Comparison of ENCODE assay signal across 18 cellular contexts in genomic region chr14:51474854-51475253, GRCh38.
"Had no signal": no experiment of that assay in that cellular context is flagged by ENCODE, and none has a peak within 500 bp of the region (broad histone marks: within the 10 kb centered on the region; RNA-seq: fewer than 3 reads in every experiment).

No MANE protein-coding gene starts in this region.

- DNase-seq: effector CD4-positive, alpha-beta T cell; endodermal cell; foreskin melanocyte; head of caudate nucleus; left colon; mucosa of descending colon; naive thymus-derived CD8-positive, alpha-beta T cell; posterior cingulate gyrus; stimulated activated CD4-positive, alpha-beta T cell treated with anti-CD3 and anti-CD28 coated beads, Interleukin-12 subunit alpha, Interleukin-12 subunit beta, amount 100 ng/mL, for 4 hours; stimulated activated naive CD4-positive, alpha-beta T cell; thyroid gland; upper lobe of left lung; uterus had no signal

- ATAC-seq: mucosa of descending colon; naive thymus-derived CD8-positive, alpha-beta T cell; sciatic nerve had no signal

- H3K79me2 ChIP-seq: hepatocyte had no signal

- H3K4me3 ChIP-seq: coronary artery, hepatocyte, mucosa of descending colon, skin epidermis, suprapubic skin, thyroid gland, upper lobe of left lung, uterus had no signal

- H3K9me3 ChIP-seq: mucosa of descending colon, suprapubic skin, thyroid gland, upper lobe of left lung, uterus had no signal

- H3K36me3 ChIP-seq: suprapubic skin, thyroid gland, upper lobe of left lung, uterus had no signal

- H3K27ac ChIP-seq: coronary artery, hepatocyte, thyroid gland, upper lobe of left lung, uterus had no signal

- H2AFZ ChIP-seq: hepatocyte had no signal

- H3K4me2 ChIP-seq: hepatocyte had no signal

- H3K27me3 ChIP-seq: hepatocyte, suprapubic skin, thyroid gland, upper lobe of left lung, uterus had no signal

- H3K4me1 ChIP-seq: thyroid gland, upper lobe of left lung, uterus had no signal
